ENCODE assay signal across 8 cellular contexts in the genomic region with DNA sequence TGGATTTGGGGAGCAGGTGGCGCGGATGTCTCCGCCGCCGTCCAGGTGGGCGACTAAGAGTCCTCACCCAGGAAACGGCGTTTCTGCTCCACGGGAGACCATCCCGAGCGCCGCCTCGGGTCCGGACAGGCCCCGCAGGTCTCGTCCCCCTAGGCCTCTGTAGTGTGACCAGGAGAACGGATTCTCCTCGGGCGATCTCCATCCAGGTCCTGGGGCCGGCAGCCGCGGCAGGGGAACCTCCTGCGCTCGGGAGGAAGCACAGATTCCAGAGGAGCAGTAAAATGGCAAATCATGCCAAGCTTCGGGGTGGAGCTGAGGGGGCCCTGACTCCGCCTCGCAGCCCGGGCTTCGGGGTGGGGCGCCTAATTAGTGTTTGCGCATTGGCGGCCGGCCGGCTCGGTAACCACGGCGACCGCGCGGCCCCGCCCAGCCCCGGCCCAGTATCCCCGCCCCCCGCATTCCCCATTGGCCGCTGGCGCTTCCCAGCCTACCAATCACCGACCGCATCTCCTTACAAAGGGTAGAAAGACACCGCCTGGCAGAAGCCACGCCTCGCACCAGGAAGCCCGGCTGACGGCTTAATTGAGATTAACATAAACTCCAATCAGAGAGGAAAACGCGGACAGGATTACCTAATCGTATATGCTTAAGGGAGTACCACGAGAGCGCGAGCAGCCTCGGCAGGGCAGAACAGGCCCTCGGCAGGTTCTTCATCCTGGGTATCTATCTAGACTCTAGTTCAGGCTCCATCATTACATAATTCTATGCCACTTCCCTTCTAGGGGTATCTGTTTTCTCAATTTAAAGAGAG.
A peak's percentile ranks its signal among the peaks of the same experiment; 100 is the strongest.
DNase-seq lines count a peak whose midpoint lies in the region; ATAC-seq and TF ChIP-seq lines count a peak whose summit lies in the region.

No MANE protein-coding gene starts in this region.

- in situ Hi-C loops in KBM-7 (cut with MboI; ENCODE audit: low pct_unique_long_range_greater_than_20kb, low sequenced_read_pairs), result no loop called here

- peak; percentile 95 for ATAC-seq in GM21717 (IDR thresholded peaks at IDR 0.05; ENCODE audit: unreplicated experiment)
- ATAC-seq in activated T-cell treated with anti-CD3 and anti-CD28 coated beads, Interleukin-2, amount 50 U/mL, for 4 hours, result peak; percentile 93 to 94

- H3K4me1 ChIP-seq in PC-9 (replicated peaks; ENCODE audit: insufficient read depth), result peaks cover 7% of the 10 kb centered on the region; the same call in 1 of the 2 replicates

- H4K20me1 ChIP-seq in PC-9 (ENCODE audit: insufficient read depth), result no peaks in the 10 kb centered on the region

- no peaks in the 10 kb centered on the region for H3K27me3 Mint-ChIP-seq in activated T-cell treated with anti-CD3 and anti-CD28 coated beads, Interleukin-2, amount 50 U/mL, for 4 hours (ENCODE audit: low read depth)

- no peaks in the 10 kb centered on the region for H3K36me3 Mint-ChIP-seq in activated T-cell treated with anti-CD3 and anti-CD28 coated beads, Interleukin-2, amount 50 U/mL, for 4 hours (ENCODE audit: insufficient read depth)

- no peaks in the 10 kb centered on the region for H3K9me2 ChIP-seq in PC-9 (ENCODE audit: insufficient read depth)

- no peaks in the 10 kb centered on the region for H3K79me2 ChIP-seq in PC-9 (ENCODE audit: low read depth)

- BruUV-seq in PC-9 (replicated peaks; lab: Mats Ljungman, UMichigan), result no TSS peak

- peak overlapping the region; percentile 84 for H3K4me3 Mint-ChIP-seq in activated T-cell treated with anti-CD3 and anti-CD28 coated beads, Interleukin-2, amount 50 U/mL, for 4 hours

- H3K4me2 ChIP-seq in PC-9, result peak overlapping the region; percentile 84

- CTCF ChIA-PET in PC-9 (lab: Charles Lee), result no interaction called here

- intact Hi-C loops in PC-9 (cut with micrococcal nuclease; ENCODE audit: unreplicated experiment), result loop anchor here (1.0 to 10.0 kb wide), 2 partner anchors 155 to 728 kb away; no protein-coding TSS in a partner anchor

- no peaks in the 10 kb centered on the region for H3K9me3 Mint-ChIP-seq in activated T-cell treated with anti-CD3 and anti-CD28 coated beads, Interleukin-2, amount 50 U/mL, for 4 hours

- peak overlapping the region; percentile 84 for H3K4me3 ChIP-seq in PC-9

- no peaks in the 10 kb centered on the region for H3K27me3 ChIP-seq in PC-9 (ENCODE audit: insufficient read depth, low read depth)

- no peaks in the 10 kb centered on the region for H3K9me3 ChIP-seq in PC-9 (ENCODE audit: insufficient read depth, low read depth)

- peak overlapping the region; percentile 75 for H3K27ac ChIP-seq in PC-9

- no peaks in the 10 kb centered on the region for H3K36me3 ChIP-seq in PC-9 (ENCODE audit: low read depth)

- POLR2A ChIA-PET in PC-9 (lab: Charles Lee; ENCODE audit: unreplicated experiment), result interaction anchor here (0.6 to 0.9 kb wide), 4 partner anchors 11 to 625 kb away, joined by 3 to 6 read pairs (median 4); no protein-coding TSS in a partner anchor

- DNase-seq in DMS53 (lab: John Stamatoyannopoulos, UW), result peak; percentile 98
- peak; percentile 95 for DNase-seq in KBM-7
- DNase-seq in PC-9, result peak; percentile 85 to 95
- peak; percentile 94 for DNase-seq in activated T-cell treated with anti-CD3 and anti-CD28 coated beads, Interleukin-2, amount 50 U/mL, for 4 hours
- peak; percentile 94 to 96 for DNase-seq in erythroblast (lab: John Stamatoyannopoulos, UW)
- peak; percentile 98 for DNase-seq in mucosa of gallbladder (ENCODE audit: low spot score)
- DNase-seq in stimulated activated CD8-positive, alpha-beta memory T cell treated with anti-CD3 and anti-CD28 coated beads, Interleukin-4, amount 100 ng/mL, for 24 hours (ENCODE audit: low read depth), result peak; percentile 91

- peak; percentile 24 for TF ChIP-seq POLR2A in erythroblast (IDR thresholded peaks at IDR 0.05; ENCODE audit: low read length)

- peaks cover 16% of the 10 kb centered on the region for H3K4me1 Mint-ChIP-seq in activated T-cell treated with anti-CD3 and anti-CD28 coated beads, Interleukin-2, amount 50 U/mL, for 4 hours (ENCODE audit: low read depth)

- TF ChIP-seq CTCF in PC-9 (conservative IDR thresholded peaks at IDR 0.05), result no peak

- H3F3A ChIP-seq in PC-9 (ENCODE audit: insufficient read depth, low read depth), result peaks cover 3% of the 10 kb centered on the region; the same call in 1 of the 2 replicates

- H2AFZ ChIP-seq in PC-9, result peak overlapping the region; percentile 91

Comparison
In these comparisons a context has a peak if more than half of its experiments do, and no peak if none do; other contexts are left out.
1. Peak in every context shown above with its lines: DNase-seq, ATAC-seq, H3K4me3 ChIP-seq and H3K27ac ChIP-seq.